ENCODE assay signal across 9 cellular contexts in the genomic region with DNA sequence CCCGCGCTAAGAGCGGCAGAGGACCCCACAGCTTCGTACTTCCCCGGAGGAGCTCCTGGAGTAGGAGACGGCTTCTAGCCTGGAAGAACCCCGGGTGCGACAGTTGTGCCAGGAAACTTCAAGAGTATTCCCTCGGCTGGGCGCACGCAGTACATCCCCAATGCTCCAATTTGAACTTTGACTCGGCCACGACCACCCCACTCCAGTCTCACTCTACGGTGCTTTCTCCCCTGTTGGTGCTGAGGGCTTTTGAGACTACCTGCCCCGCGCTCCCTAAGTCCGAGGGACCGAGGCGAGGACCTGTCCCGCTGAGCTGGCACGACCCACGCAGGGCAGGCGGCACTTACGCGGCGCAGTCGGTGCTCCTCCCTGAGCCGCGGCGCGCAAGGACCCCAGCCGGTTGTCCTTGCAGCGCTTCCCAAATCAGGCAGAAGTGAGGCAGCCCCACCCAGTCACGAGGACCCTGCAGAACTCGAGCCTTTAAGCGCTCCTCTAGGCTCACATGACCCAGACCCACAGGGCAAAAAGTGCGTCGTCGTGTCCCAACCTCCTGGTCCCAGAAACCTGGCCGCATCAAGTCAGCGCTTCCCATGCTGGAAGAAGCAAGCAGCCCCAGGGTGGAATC. TPM values are rescaled to one million over a fixed set of nuclear protein-coding genes. Genes with fewer than 3 reads are reported as not detected.
DNase-seq lines count a peak whose midpoint lies in the region; ATAC-seq lines count a peak whose summit lies in the region.
"Had no signal": no experiment of that assay in that cellular context is flagged by ENCODE, and none has a peak within 500 bp of the region (broad histone marks: within the 10 kb centered on the region; RNA-seq: fewer than 3 reads in every experiment).

TSS of gene CPVL (minus strand) at position 456 of the 625 bp plus-strand sequence. CDS start 25,476 bp downstream, outside the sequence.

- H3K9me3 ChIP-seq in SJSA1 (replicated peaks) (no peaks in the 10 kb centered on the region), neuron (ENCODE audit: low read length) (no peaks in the 10 kb centered on the region)

- H3K27me3 ChIP-seq in SJSA1 (replicated peaks) (peaks cover 64% of the 10 kb centered on the region), neuron (ENCODE audit: insufficient read depth, low read length) (peaks cover 20% of the 10 kb centered on the region)

- H3K36me3 ChIP-seq in SJSA1 (no peaks in the 10 kb centered on the region), neuron (ENCODE audit: insufficient read depth, low read length) (no peaks in the 10 kb centered on the region)

- no peak for ATAC-seq in GM19328 (IDR thresholded peaks at IDR 0.05; ENCODE audit: unreplicated experiment)

- H3K4me3 ChIP-seq in SJSA1: peak within 1 kb of the TSS; percentile 32
- peak within 1 kb of the TSS; percentile 47 for H3K4me3 ChIP-seq in neuron (ENCODE audit: low read length)

- DNase-seq in DMS53 (lab: John Stamatoyannopoulos, UW) (peak; percentile 72), DMS53 treated with DMSO at 0.1 percent for 48 hours (lab: John Stamatoyannopoulos, UW; ENCODE audit: unreplicated experiment) (no peak), SJSA1 (ENCODE audit: low read depth in 1 of 2, low spot score in 2 of 2) (no peak), head of caudate nucleus (peak; percentile 40 to 88 (median 69)), NCI-H2196 (lab: John Stamatoyannopoulos, UW; ENCODE audit: unreplicated experiment) (no peak), Kasumi-1 (lab: John Stamatoyannopoulos, UW) (no peak)

- H3K27ac ChIP-seq in SJSA1: no peak within 1 kb of the TSS
- H3K27ac ChIP-seq: 22Rv1 had no signal

- intact Hi-C loops in head of caudate nucleus (cut with DNase I): no loop called here

- peak within 1 kb of the TSS; percentile 95 for H2AFZ ChIP-seq in neuron (ENCODE audit: low read depth, low read length)

- H3K4me1 ChIP-seq in SJSA1 (replicated peaks) (no peaks in the 10 kb centered on the region), neuron (ENCODE audit: insufficient read depth, low read length) (peaks cover 14% of the 10 kb centered on the region)

RNA-seq across cellular contexts. Expression of gene CPVL, which starts in this region (rescaled TPM):
- 1.6 and 2.7 TPM in 2 replicates for total RNA-seq in SJSA1 (2014; rRNA removed; shearing (Covaris generic))

Comparison
In these comparisons a context has a peak if more than half of its experiments do, and no peak if none do; other contexts are left out.
1. DNase-seq: peak in DMS53 (single experiment) and head of caudate nucleus (42 of 42); none in DMS53 treated with DMSO at 0.1 percent for 48 hours (single experiment), SJSA1 (0 of 2), NCI-H2196 (single experiment) and Kasumi-1 (0 of 2).